Comparison of ENCODE assay signal across 22 cellular contexts in the genomic region with DNA sequence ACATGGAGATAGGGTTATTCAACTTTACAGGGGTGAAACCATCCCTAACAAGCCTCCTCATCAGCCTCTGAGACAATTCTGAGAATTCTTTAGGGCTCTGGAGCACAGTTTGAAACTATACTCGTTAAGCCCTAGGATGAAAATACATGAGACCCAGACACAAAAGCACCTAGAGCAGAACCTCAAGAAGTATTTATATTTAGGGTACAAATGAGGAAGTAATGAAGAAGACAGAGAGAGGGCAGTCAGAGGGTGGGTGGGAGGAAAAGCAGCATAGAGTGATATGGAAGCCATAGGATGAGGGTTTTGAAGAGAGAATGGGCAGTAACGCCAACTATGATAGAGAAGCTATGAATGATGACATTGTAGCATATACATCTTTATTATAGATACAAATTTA.
"Had no signal": no experiment of that assay in that cellular context is flagged by ENCODE, and none has a peak within 500 bp of the region (broad histone marks: within the 10 kb centered on the region; RNA-seq: fewer than 3 reads in every experiment).

No MANE protein-coding gene starts in this region.

- H3K27ac Mint-ChIP-seq: stimulated activated naive B cell treated with anti-CD40 and anti-IgM and Interleukin-4, amounts not matched to agents 10 μg/mL and 1 μg/mL and 100 μg/mL, for 72 hours had no signal

- H3K9me3 Mint-ChIP-seq: naive thymus-derived CD4-positive, alpha-beta T cell; stimulated activated naive B cell treated with anti-CD40 and anti-IgM and Interleukin-4, amounts not matched to agents 10 μg/mL and 1 μg/mL and 100 μg/mL, for 72 hours; stimulated activated naive CD8-positive, alpha-beta T cell treated with anti-CD3 and anti-CD28 coated beads, Interleukin-15, amount 100 ng/mL, for 72 hours had no signal

- H3K4me3 Mint-ChIP-seq: naive thymus-derived CD4-positive, alpha-beta T cell; stimulated activated naive B cell treated with anti-CD40 and anti-IgM and Interleukin-4, amounts not matched to agents 10 μg/mL and 1 μg/mL and 100 μg/mL, for 72 hours; stimulated activated naive CD8-positive, alpha-beta T cell treated with anti-CD3 and anti-CD28 coated beads, Interleukin-15, amount 100 ng/mL, for 72 hours had no signal

- H3K4me1 Mint-ChIP-seq: stimulated activated naive CD8-positive, alpha-beta T cell treated with anti-CD3 and anti-CD28 coated beads, Interleukin-15, amount 100 ng/mL, for 72 hours had no signal

- H3K36me3 ChIP-seq: heart left ventricle, neutrophil, thoracic aorta had no signal

- H3K4me3 ChIP-seq: heart left ventricle, lung, spleen, thoracic aorta had no signal

- H3K27ac ChIP-seq: heart left ventricle, neutrophil, spleen, thoracic aorta had no signal

- H3K27me3 Mint-ChIP-seq: naive thymus-derived CD4-positive, alpha-beta T cell; stimulated activated naive B cell treated with anti-CD40 and anti-IgM and Interleukin-4, amounts not matched to agents 10 μg/mL and 1 μg/mL and 100 μg/mL, for 72 hours; stimulated activated naive CD8-positive, alpha-beta T cell treated with anti-CD3 and anti-CD28 coated beads, Interleukin-15, amount 100 ng/mL, for 72 hours had no signal

- ATAC-seq: esophagus mucosa; heart left ventricle; left colon; left ventricle myocardium superior; naive thymus-derived CD4-positive, alpha-beta T cell; sciatic nerve; stimulated activated naive B cell treated with anti-CD40 and anti-IgM and Interleukin-4, amounts not matched to agents 10 μg/mL and 1 μg/mL and 100 μg/mL, for 72 hours; stimulated activated naive CD8-positive, alpha-beta T cell treated with anti-CD3 and anti-CD28 coated beads, Interleukin-15, amount 100 ng/mL, for 72 hours had no signal

- DNase-seq: effector memory CD4-positive, alpha-beta T cell; heart left ventricle; hippocampal formation; left colon; left ventricle myocardium superior; mesenchymal stem cell; naive thymus-derived CD4-positive, alpha-beta T cell; posterior cingulate gyrus; spleen; stimulated activated CD4-positive, alpha-beta T cell treated with anti-CD3 and anti-CD28 coated beads, Interleukin-15, amount 100 ng/mL, for 24 hours; stimulated activated CD4-positive, alpha-beta T cell treated with anti-CD3 and anti-CD28 coated beads, Interleukin-1b, Interleukin-23, amount 100 ng/mL, for 48 hours; stimulated activated CD4-positive, alpha-beta T cell treated with anti-CD3 and anti-CD28 coated beads, Interleukin-4, amount 100 ng/mL, for 24 hours; stimulated activated naive B cell treated with anti-CD40 and anti-IgM and Interleukin-4, amounts not matched to agents 10 μg/mL and 1 μg/mL and 100 μg/mL, for 72 hours; stimulated activated naive CD8-positive, alpha-beta T cell treated with anti-CD3 and anti-CD28 coated beads, Interleukin-15, amount 100 ng/mL, for 72 hours had no signal

- H3K4me1 ChIP-seq: spleen had no signal

- FAIRE-seq: endometrium, frontal cortex, urothelium cell line had no signal

- H3K27me3 ChIP-seq: heart left ventricle, neutrophil, spleen had no signal

- H3K9me3 ChIP-seq: heart left ventricle, neutrophil, spleen, thoracic aorta had no signal
